20 cellular contexts compared by ENCODE assay signal in the genomic region with DNA sequence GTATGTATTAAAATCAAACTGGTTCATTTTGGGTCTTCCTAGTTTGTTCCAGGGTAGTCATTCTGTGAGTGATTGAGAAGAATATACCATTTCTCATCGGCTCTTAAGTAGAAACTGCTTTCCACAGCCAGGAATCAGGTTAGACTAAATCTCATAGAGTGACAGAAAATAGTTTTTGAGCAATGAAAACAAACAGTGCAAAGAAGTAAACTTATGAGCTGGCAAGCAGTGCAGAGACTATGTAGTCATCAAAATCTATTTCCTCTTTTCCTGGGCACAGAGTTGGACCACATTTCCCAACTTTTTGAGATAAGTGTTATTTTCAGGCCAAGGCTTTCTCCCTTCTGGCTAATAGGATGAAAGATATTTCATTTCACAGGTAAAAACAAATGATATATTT.
A peak's percentile ranks its signal among the peaks of the same experiment; 100 is the strongest.
DNase-seq lines count a peak whose midpoint lies in the region; ATAC-seq and TF ChIP-seq lines count a peak whose summit lies in the region.
"Had no signal": no experiment of that assay in that cellular context is flagged by ENCODE, and none has a peak within 500 bp of the region (broad histone marks: within the 10 kb centered on the region; RNA-seq: fewer than 3 reads in every experiment).

No MANE protein-coding gene starts in this region.

- POLR2A ChIA-PET in AG04450 (lab: Yijun Ruan, JAX), result no interaction called here
- POLR2A ChIA-PET in naive thymus-derived CD8-positive, alpha-beta T cell (lab: Charles Lee), result no interaction called here

- H3K27ac Mint-ChIP-seq in HFFc6, result peak overlapping the region; percentile 48
- H3K27ac Mint-ChIP-seq in naive thymus-derived CD8-positive, alpha-beta T cell, result no peak overlapping the region
- H3K27ac Mint-ChIP-seq: activated CD4-positive, alpha-beta T cell treated with anti-CD3 and anti-CD28 coated beads, Interleukin-2, amount 10 ng/mL, durations not matched to agents 24 days and 14 days; activated naive CD8-positive, alpha-beta T cell treated with anti-CD3 and anti-CD28 coated beads, Interleukin-2, amount 10 ng/mL, durations not matched to agents 7 days and 5 days had no signal

- peaks cover 54% of the 10 kb centered on the region for H3K36me3 Mint-ChIP-seq in HFFc6 (ENCODE audit: low read depth)
- peaks cover 51 to 91% (median 85%) of the 10 kb centered on the region in 3 donors for H3K36me3 Mint-ChIP-seq in naive thymus-derived CD8-positive, alpha-beta T cell

- no peak overlapping the region for H3K4me3 ChIP-seq in AG04450 (ENCODE audit: low read depth, low read length)
- no peak overlapping the region for H3K4me3 ChIP-seq in brain microvascular endothelial cell (ENCODE audit: low read depth, low read length)
- H3K4me3 ChIP-seq in SJCRH30, result no peak overlapping the region
- H3K4me3 ChIP-seq: esophagus squamous epithelium, psoas muscle, thyroid gland had no signal

- H3K4me1 Mint-ChIP-seq in HFFc6 (ENCODE audit: low read depth), result peaks cover 35% of the 10 kb centered on the region
- peaks cover 5 to 24% (median 10%) of the 10 kb centered on the region in 4 donors for H3K4me1 Mint-ChIP-seq in naive thymus-derived CD8-positive, alpha-beta T cell

- no peaks in the 10 kb centered on the region for H3K9me3 Mint-ChIP-seq in HFFc6
- peaks cover 0 to 53% (median 7%) of the 10 kb centered on the region in 9 donors for H3K9me3 Mint-ChIP-seq in naive thymus-derived CD8-positive, alpha-beta T cell
- H3K9me3 Mint-ChIP-seq: naive B cell had no signal

- ATAC-seq in HG02678 (IDR thresholded peaks at IDR 0.05; ENCODE audit: unreplicated experiment) (no peak), GM19397 (IDR thresholded peaks at IDR 0.05; ENCODE audit: unreplicated experiment) (no peak)
- no peak for ATAC-seq in naive thymus-derived CD8-positive, alpha-beta T cell

- no peaks in the 10 kb centered on the region for H3K4me1 ChIP-seq in SJCRH30
- H3K4me1 ChIP-seq: esophagus squamous epithelium had no signal

- CTCF ChIA-PET in AG04450 (lab: Charles Lee), result no interaction called here

- DNase-seq in AG04450 (ENCODE audit: low read depth, low spot score), result peak; percentile 18
- peak; percentile 18 for DNase-seq in HFFc6
- DNase-seq in brain microvascular endothelial cell, result peak; percentile 29
- DNase-seq in iris pigment epithelial cell (ENCODE audit: low read depth), result peak; percentile 81
- DNase-seq in naive thymus-derived CD8-positive, alpha-beta T cell, result no peak
- DNase-seq in SJCRH30, result no peak
- DNase-seq: activated CD4-positive, alpha-beta T cell treated with anti-CD3 and anti-CD28 coated beads, Interleukin-2, amount 10 ng/mL, durations not matched to agents 24 days and 14 days; activated naive CD8-positive, alpha-beta T cell treated with anti-CD3 and anti-CD28 coated beads, Interleukin-2, amount 10 ng/mL, durations not matched to agents 7 days and 5 days; activated T-cell treated with anti-CD3 and anti-CD28 coated beads for 4 hours; cortex of kidney; esophagus squamous epithelium; naive B cell; NCI-H1048; NCI-H2107; NCI-H774; psoas muscle; stimulated activated CD4-positive, alpha-beta T cell treated with anti-CD3 and anti-CD28 coated beads, Interleukin-1b, Interleukin-23, amount 100 ng/mL, for 48 hours; thyroid gland had no signal

- no peak overlapping the region for H3K27ac ChIP-seq in AG04450 (ENCODE audit: low read depth, low read length)
- H3K27ac ChIP-seq in brain microvascular endothelial cell, result no peak overlapping the region
- H3K27ac ChIP-seq in SJCRH30, result no peak overlapping the region
- H3K27ac ChIP-seq: esophagus squamous epithelium, psoas muscle, thyroid gland had no signal

- H3K36me3 ChIP-seq in brain microvascular endothelial cell (replicated peaks) (peaks cover 4% of the 10 kb centered on the region), SJCRH30 (peaks cover 82% of the 10 kb centered on the region)

- H3K27me3 Mint-ChIP-seq in HFFc6 (ENCODE audit: insufficient read depth), result no peaks in the 10 kb centered on the region
- H3K27me3 Mint-ChIP-seq in naive thymus-derived CD8-positive, alpha-beta T cell, result no peaks in the 10 kb centered on the region
- H3K27me3 Mint-ChIP-seq: activated CD4-positive, alpha-beta T cell treated with anti-CD3 and anti-CD28 coated beads, Interleukin-2, amount 10 ng/mL, durations not matched to agents 24 days and 14 days; activated naive CD8-positive, alpha-beta T cell treated with anti-CD3 and anti-CD28 coated beads, Interleukin-2, amount 10 ng/mL, durations not matched to agents 7 days and 5 days; naive B cell had no signal

- no peak overlapping the region; the same call in 1 of the 2 replicates for H3K4me3 Mint-ChIP-seq in HFFc6
- no peak overlapping the region for H3K4me3 Mint-ChIP-seq in naive thymus-derived CD8-positive, alpha-beta T cell
- H3K4me3 Mint-ChIP-seq: activated CD4-positive, alpha-beta T cell treated with anti-CD3 and anti-CD28 coated beads, Interleukin-2, amount 10 ng/mL, durations not matched to agents 24 days and 14 days; activated naive CD8-positive, alpha-beta T cell treated with anti-CD3 and anti-CD28 coated beads, Interleukin-2, amount 10 ng/mL, durations not matched to agents 7 days and 5 days; naive B cell had no signal

- no peak for TF ChIP-seq CTCF in AG04450 (IDR thresholded peaks at IDR 0.05; ENCODE audit: low read depth, low read length)
- no peak for TF ChIP-seq CTCF in HFFc6 (IDR thresholded peaks at IDR 0.05)
- TF ChIP-seq CTCF in brain microvascular endothelial cell (IDR thresholded peaks at IDR 0.05; ENCODE audit: low read depth, low read length, missing control alignments), result no peak

- H3K9me3 ChIP-seq in AG04450 (ENCODE audit: control insufficient read depth, insufficient read depth, low read length) (no peaks in the 10 kb centered on the region), SJCRH30 (replicated peaks) (no peaks in the 10 kb centered on the region)
- H3K9me3 ChIP-seq: esophagus squamous epithelium, psoas muscle, thyroid gland had no signal

- H3K27me3 ChIP-seq in AG04450 (ENCODE audit: control insufficient read depth, insufficient read depth, low read length), result no peaks in the 10 kb centered on the region
- no peaks in the 10 kb centered on the region for H3K27me3 ChIP-seq in brain microvascular endothelial cell (replicated peaks)
- H3K27me3 ChIP-seq in SJCRH30, result no peaks in the 10 kb centered on the region
- H3K27me3 ChIP-seq: esophagus squamous epithelium, thyroid gland had no signal

- in situ Hi-C loops in brain microvascular endothelial cell (cut with HindIII; ENCODE audit: low pct_ligation_motif_present, low sequenced_read_pairs), result no loop called here

Comparison
In these comparisons a context has a peak if more than half of its experiments do, and no peak if none do; other contexts are left out.
1. DNase-seq: peak in AG04450 (single experiment), HFFc6 (single experiment), brain microvascular endothelial cell (single experiment) and iris pigment epithelial cell (single experiment); none in naive thymus-derived CD8-positive, alpha-beta T cell (0 of 10) and SJCRH30 (0 of 2).